11 cellular contexts compared by ENCODE assay signal in genomic region chr1:149962736-149963135, GRCh38. TPM values are rescaled to one million over a fixed set of nuclear protein-coding genes. Genes with fewer than 3 reads are reported as not detected.
DNase-seq lines count a peak whose midpoint lies in the region; ATAC-seq, FAIRE-seq and TF ChIP-seq lines count a peak whose summit lies in the region.
"Had no signal": no experiment of that assay in that cellular context is flagged by ENCODE, and none has a peak within 500 bp of the region (broad histone marks: within the 10 kb centered on the region; RNA-seq: fewer than 3 reads in every experiment).

No MANE protein-coding gene starts in this region.

- dilution Hi-C loops in endothelial cell of umbilical vein (cut with MboI; ENCODE audit: extremely low pct_ligation_motif_present, low sequenced_read_pairs): no loop called here

- H3K4me1 Mint-ChIP-seq in CD4-positive, CD25-positive, alpha-beta regulatory T cell: peaks cover 7 to 19% (median 14%) of the 10 kb centered on the region in 4 donors

- H3K4me3 ChIP-seq in CD4-positive, CD25-positive, alpha-beta regulatory T cell (ENCODE audit: low read depth, low read length): no peak overlapping the region
- no peak overlapping the region for H3K4me3 ChIP-seq in PC-9
- H3K4me3 ChIP-seq in endothelial cell of umbilical vein (replicated peaks in 1 of 3; ENCODE audit: insufficient read depth in 1 of 3, low read depth in 1 of 3, low read length in 3 of 3): no peak overlapping the region
- no peak overlapping the region for H3K4me3 ChIP-seq in psoas muscle

- H3K4me2 ChIP-seq in PC-9 (no peak overlapping the region), endothelial cell of umbilical vein (ENCODE audit: insufficient read depth, low read length) (no peak overlapping the region)

- H3K36me3 ChIP-seq in CD4-positive, CD25-positive, alpha-beta regulatory T cell (ENCODE audit: control insufficient read depth, insufficient read depth, low read length): peaks cover 33% of the 10 kb centered on the region
- H3K36me3 ChIP-seq in PC-9 (ENCODE audit: low read depth) (peaks cover 15% of the 10 kb centered on the region), endothelial cell of umbilical vein (ENCODE audit: control insufficient read depth in 2 of 2, extremely low read depth in 1 of 2, insufficient read depth in 2 of 2, low read length in 2 of 2) (peaks cover 10 to 18% of the 10 kb centered on the region in 2 experiments), psoas muscle (ENCODE audit: insufficient read depth in 1 of 2, low read depth in 1 of 2) (peaks cover 20 to 95% of the 10 kb centered on the region in 2 donors)

- no peaks in the 10 kb centered on the region for H3K9me1 ChIP-seq in endothelial cell of umbilical vein (replicated peaks; ENCODE audit: control insufficient read depth, extremely low read depth, insufficient read depth, low read length)

- CTCF ChIA-PET in PC-9 (lab: Charles Lee): interaction anchor here (0.6 to 1.4 kb wide), 6 partner anchors 55 to 1241 kb away, joined by 3 to 10 read pairs (median 3); a partner anchor contains a TSS
- CTCF ChIA-PET in endothelial cell of umbilical vein (lab: Charles Lee): interaction anchor here (0.6 to 3.2 kb wide), 26 partner anchors 9 to 248 kb away, joined by 3 to 77 read pairs (median 4); partner anchors contain the start of genes OTUD7B and VPS45

- H3K9me2 ChIP-seq in PC-9 (ENCODE audit: insufficient read depth): no peaks in the 10 kb centered on the region

- BruUV-seq in PC-9 (replicated peaks; lab: Mats Ljungman, UMichigan): no TSS peak
- BruUV-seq in endothelial cell of umbilical vein (replicated peaks; lab: Mats Ljungman, UMichigan): no TSS peak

- H3K27ac Mint-ChIP-seq in CD4-positive, CD25-positive, alpha-beta regulatory T cell: peak overlapping the region in 2 of 3 donors; percentile 31 to 38

- H3K27ac ChIP-seq in CD4-positive, CD25-positive, alpha-beta regulatory T cell (ENCODE audit: insufficient read depth, low read length, poor library complexity, severe bottlenecking): no peak overlapping the region
- H3K27ac ChIP-seq in PC-9 (peak overlapping the region; percentile 52), endothelial cell of umbilical vein (ENCODE audit: insufficient read depth, low read depth, low read length) (no peak overlapping the region), psoas muscle (peak overlapping the region; percentile 42)

- no peak overlapping the region for H3K9ac ChIP-seq in endothelial cell of umbilical vein (replicated peaks; ENCODE audit: extremely low read depth, insufficient read depth, low read length)

- no peaks in the 10 kb centered on the region for H3K9me3 ChIP-seq in CD4-positive, CD25-positive, alpha-beta regulatory T cell (ENCODE audit: control insufficient read depth in 2 of 2, low read length in 2 of 2)
- H3K9me3 ChIP-seq in PC-9 (ENCODE audit: insufficient read depth, low read depth) (no peaks in the 10 kb centered on the region), endothelial cell of umbilical vein (replicated peaks; ENCODE audit: control insufficient read depth, insufficient read depth, low read length) (no peaks in the 10 kb centered on the region), psoas muscle (no peaks in the 10 kb centered on the region)

- WGBS in psoas muscle, 3 donors: 64 to 72% (median 66%) methylated on average over 2 of the region's 2 CpGs

- peaks cover 24% of the 10 kb centered on the region for H3F3A ChIP-seq in PC-9 (ENCODE audit: insufficient read depth, low read depth)

- H4K20me1 ChIP-seq in PC-9 (ENCODE audit: insufficient read depth): no peaks in the 10 kb centered on the region
- H4K20me1 ChIP-seq in endothelial cell of umbilical vein (replicated peaks; ENCODE audit: control insufficient read depth, extremely low read depth, insufficient read depth, low read length): no peaks in the 10 kb centered on the region

- peaks cover 8% of the 10 kb centered on the region for H3K4me1 ChIP-seq in CD4-positive, CD25-positive, alpha-beta regulatory T cell (ENCODE audit: control insufficient read depth, insufficient read depth, low read length, poor library complexity, severe bottlenecking)
- H3K4me1 ChIP-seq in PC-9 (replicated peaks; ENCODE audit: insufficient read depth) (peaks cover 7% of the 10 kb centered on the region), endothelial cell of umbilical vein (ENCODE audit: control insufficient read depth, extremely low read depth, insufficient read depth, low read length) (no peaks in the 10 kb centered on the region), psoas muscle (no peaks in the 10 kb centered on the region)

- ATAC-seq in CD4-positive, CD25-positive, alpha-beta regulatory T cell (ENCODE audit: low read depth in 2 of 2): no peak
- ATAC-seq in psoas muscle (no peak), HG02763 (IDR thresholded peaks at IDR 0.05; ENCODE audit: unreplicated experiment) (no peak)

- no peak for TF ChIP-seq POLR2A in endothelial cell of umbilical vein (IDR thresholded peaks at IDR 0.05; ENCODE audit: low read depth, low read length)

- in situ Hi-C loops in ACHN (cut with HindIII; ENCODE audit: low pct_ligation_motif_present, low pct_unique_long_range_greater_than_20kb, low sequenced_read_pairs): loop anchor here (10.0 kb wide), 1 partner anchor 102 kb away; the partner anchor contains the start of gene VPS45

- no peaks in the 10 kb centered on the region for H3K9me3 Mint-ChIP-seq in CD4-positive, CD25-positive, alpha-beta regulatory T cell
- H3K9me3 Mint-ChIP-seq: activated naive CD4-positive, alpha-beta T cell treated with anti-CD3 and anti-CD28 coated beads, Interleukin-2, amount 50 U/mL, for 72 hours had no signal

- H3K27me3 Mint-ChIP-seq in CD4-positive, CD25-positive, alpha-beta regulatory T cell: no peaks in the 10 kb centered on the region

- intact Hi-C loops in PC-9 (cut with micrococcal nuclease; ENCODE audit: unreplicated experiment) (loop anchor here (1.0 to 5.0 kb wide), 4 partner anchors 74 to 204 kb away; partner anchors contain the start of gene VPS45), endothelial cell of umbilical vein (cut with micrococcal nuclease) (loop anchor here (1.0 to 5.0 kb wide), 6 partner anchors 45 to 225 kb away; partner anchors contain the start of gene VPS45), psoas muscle (cut with DNase I) (loop anchor here (1.0 to 5.0 kb wide), 4 partner anchors 88 to 210 kb away; no protein-coding TSS in a partner anchor)

- no peak overlapping the region for H3K4me3 Mint-ChIP-seq in CD4-positive, CD25-positive, alpha-beta regulatory T cell

- TF ChIP-seq CTCF in PC-9 (conservative IDR thresholded peaks at IDR 0.05): no peak
- no peak for TF ChIP-seq CTCF in endothelial cell of umbilical vein (IDR thresholded peaks at IDR 0.05; ENCODE audit: extremely low read depth in 1 of 2, insufficient read depth in 1 of 2, low read depth in 1 of 2, low read length in 2 of 2)
- no peak for TF ChIP-seq CTCF in psoas muscle (IDR thresholded peaks at IDR 0.05)

- FAIRE-seq in endothelial cell of umbilical vein (lab: Jason Lieb, UNC): peak; percentile 24
- FAIRE-seq: HTR-8/SVneo had no signal

- DNase-seq in CD4-positive, CD25-positive, alpha-beta regulatory T cell: no peak
- DNase-seq in PC-9: no peak
- no peak for DNase-seq in endothelial cell of umbilical vein (ENCODE audit: low read depth, low spot score)
- no peak for DNase-seq in psoas muscle
- DNase-seq in ACHN: no peak
- no peak for DNase-seq in germinal center (ENCODE audit: low spot score)
- DNase-seq in hepatic stellate cell (ENCODE audit: low spot score): no peak
- DNase-seq: NCI-H1436 treated with DMSO at 0.1 percent for 48 hours had no signal

- no peaks in the 10 kb centered on the region for H3K27me3 ChIP-seq in CD4-positive, CD25-positive, alpha-beta regulatory T cell (ENCODE audit: control insufficient read depth, insufficient read depth, low read length)
- H3K27me3 ChIP-seq in PC-9 (ENCODE audit: insufficient read depth, low read depth) (no peaks in the 10 kb centered on the region), endothelial cell of umbilical vein (ENCODE audit: control insufficient read depth in 2 of 2, insufficient read depth in 2 of 2, low read length in 2 of 2) (no peaks in the 10 kb centered on the region), psoas muscle (ENCODE audit: insufficient read depth in 3 of 3, low read length in 2 of 3) (no peaks in the 10 kb centered on the region)

- H3K79me2 ChIP-seq in PC-9 (ENCODE audit: low read depth): no peaks in the 10 kb centered on the region
- H3K79me2 ChIP-seq in endothelial cell of umbilical vein (ENCODE audit: control insufficient read depth, insufficient read depth, low read length): no peaks in the 10 kb centered on the region

- H3K36me3 Mint-ChIP-seq in CD4-positive, CD25-positive, alpha-beta regulatory T cell: peaks cover 44% of the 10 kb centered on the region

- POLR2A ChIA-PET in PC-9 (lab: Charles Lee; ENCODE audit: unreplicated experiment) (interaction anchor here (0.7 to 0.9 kb wide), 2 partner anchors 75 to 124 kb away, joined by 5 to 6 read pairs; a partner anchor contains a TSS), endothelial cell of umbilical vein (lab: Charles Lee) (interaction anchor here (0.9 kb wide), 1 partner anchor 13 kb away, joined by 3 read pairs; no protein-coding TSS in a partner anchor)

- no peak overlapping the region for H2AFZ ChIP-seq in PC-9
- H2AFZ ChIP-seq in endothelial cell of umbilical vein (ENCODE audit: low read depth, low read length): no peak overlapping the region

RNA-seq across cellular contexts. Expression of gene MTMR11, which starts 26.1 kb away (rescaled TPM):
- 0.47 TPM for total RNA-seq in CD4-positive, CD25-positive, alpha-beta regulatory T cell
- polyA plus RNA-seq in CD4-positive, CD25-positive, alpha-beta regulatory T cell: under 1 TPM; 0.13 to 0.98 (median 0.48) TPM
- total RNA-seq in PC-9 (2021) (16.0 and 18.2 TPM in 2 replicates), endothelial cell of umbilical vein (7.8 and 11.2 TPM in 2 replicates), psoas muscle (1 to 10 TPM; 1.0 to 3.0 (median 1.8) TPM)
- polyA plus RNA-seq in endothelial cell of umbilical vein (14.4 and 16.9 TPM in 2 replicates), psoas muscle (1 to 10 TPM in 1 of 3 donors, under 1 TPM in 2; 0.78 to 1.7 (median 0.80) TPM)
- 9.1 and 10.4 TPM in 2 replicates for polyA plus RNA-seq in endothelial cell of umbilical vein (2011; cell fraction: cytosol; rRNA removed)
- polyA plus RNA-seq in endothelial cell of umbilical vein (2011; cell fraction: nucleus; rRNA removed): 48.7 and 52.5 TPM in 2 replicates
- 11.5 and 15.9 TPM in 2 replicates for polyA plus RNA-seq in endothelial cell of umbilical vein (2012)
- 17.6 and 28.9 TPM in 2 replicates for polyA minus RNA-seq in endothelial cell of umbilical vein
- 2.0 TPM for polyA minus RNA-seq in endothelial cell of umbilical vein (2011; cell fraction: cytosol; rRNA and poly(A)+ RNA removed)
- 14.2 and 19.3 TPM in 2 replicates for polyA minus RNA-seq in endothelial cell of umbilical vein (2011; cell fraction: nucleus; rRNA and poly(A)+ RNA removed)

RNA-seq across cellular contexts. Expression of gene SF3B4, which starts 35.1 kb away (rescaled TPM):
- 56.0 TPM for total RNA-seq in CD4-positive, CD25-positive, alpha-beta regulatory T cell
- polyA plus RNA-seq in CD4-positive, CD25-positive, alpha-beta regulatory T cell: 100 to 1,000 TPM in 1 of 4 donors, 10 to 100 TPM in 3; 81.8 to 103 (median 87.4) TPM
- total RNA-seq in PC-9 (2021) (50.8 and 73.1 TPM in 2 replicates), endothelial cell of umbilical vein (68.7 and 74.4 TPM in 2 replicates), psoas muscle (10 to 100 TPM; 13.0 to 26.9 (median 21.9) TPM)
- polyA plus RNA-seq in endothelial cell of umbilical vein (61.2 and 62.7 TPM in 2 replicates), psoas muscle (10 to 100 TPM; 13.9 to 28.9 (median 16.7) TPM)
- polyA plus RNA-seq in endothelial cell of umbilical vein (2011; cell fraction: cytosol; rRNA removed): 45.3 and 45.4 TPM in 2 replicates
- polyA plus RNA-seq in endothelial cell of umbilical vein (2011; cell fraction: nucleus; rRNA removed): 33.4 and 44.2 TPM in 2 replicates
- polyA plus RNA-seq in endothelial cell of umbilical vein (2012): 43.0 and 79.3 TPM in 2 replicates
- 36.7 and 43.3 TPM in 2 replicates for polyA minus RNA-seq in endothelial cell of umbilical vein
- 38.5 TPM for polyA minus RNA-seq in endothelial cell of umbilical vein (2011; cell fraction: cytosol; rRNA and poly(A)+ RNA removed)
- polyA minus RNA-seq in endothelial cell of umbilical vein (2011; cell fraction: nucleus; rRNA and poly(A)+ RNA removed): 17.8 and 34.2 TPM in 2 replicates

RNA-seq across cellular contexts. Expression of gene SV2A, which starts 45.1 kb away (rescaled TPM):
- total RNA-seq in CD4-positive, CD25-positive, alpha-beta regulatory T cell: 3.3 TPM
- 1 to 10 TPM in 3 of 4 donors, under 1 TPM in 1; 0.91 to 2.7 (median 1.4) TPM for polyA plus RNA-seq in CD4-positive, CD25-positive, alpha-beta regulatory T cell
- total RNA-seq in PC-9 (2021): 0.20 and 0.33 TPM in 2 replicates
- total RNA-seq in endothelial cell of umbilical vein: 3.9 and 5.4 TPM in 2 replicates
- polyA plus RNA-seq in endothelial cell of umbilical vein: 2.9 and 3.0 TPM in 2 replicates
- polyA plus RNA-seq in endothelial cell of umbilical vein (2011; cell fraction: cytosol; rRNA removed): 2.6 and 3.0 TPM in 2 replicates
- polyA plus RNA-seq in endothelial cell of umbilical vein (2011; cell fraction: nucleus; rRNA removed): 2.7 and 3.9 TPM in 2 replicates
- 3.5 and 6.0 TPM in 2 replicates for polyA plus RNA-seq in endothelial cell of umbilical vein (2012)
- polyA minus RNA-seq in endothelial cell of umbilical vein: 5.4 and 6.5 TPM in 2 replicates
- not detected for polyA minus RNA-seq in endothelial cell of umbilical vein (2011; cell fraction: cytosol; rRNA and poly(A)+ RNA removed)
- 1.3 and 1.8 TPM in 2 replicates for polyA minus RNA-seq in endothelial cell of umbilical vein (2011; cell fraction: nucleus; rRNA and poly(A)+ RNA removed)
- total RNA-seq in psoas muscle: under 1 TPM; 0.13 to 0.48 (median 0.25) TPM
- under 1 TPM; 0.14 to 0.19 (median 0.14) TPM for polyA plus RNA-seq in psoas muscle

RNA-seq across cellular contexts. Expression of gene OTUD7B, which starts 47.8 kb away (rescaled TPM):
- total RNA-seq in CD4-positive, CD25-positive, alpha-beta regulatory T cell: 6.7 TPM
- 1 to 10 TPM in 2 of 4 donors, under 1 TPM in 2; 0.57 to 1.3 (median 1.1) TPM for polyA plus RNA-seq in CD4-positive, CD25-positive, alpha-beta regulatory T cell
- 30.2 and 30.7 TPM in 2 replicates for total RNA-seq in PC-9 (2021)
- 21.1 and 22.8 TPM in 2 replicates for total RNA-seq in endothelial cell of umbilical vein
- polyA plus RNA-seq in endothelial cell of umbilical vein: 3.2 and 4.3 TPM in 2 replicates
- polyA plus RNA-seq in endothelial cell of umbilical vein (2011; cell fraction: cytosol; rRNA removed): 5.1 and 5.9 TPM in 2 replicates
- 8.4 and 10.1 TPM in 2 replicates for polyA plus RNA-seq in endothelial cell of umbilical vein (2011; cell fraction: nucleus; rRNA removed)
- polyA plus RNA-seq in endothelial cell of umbilical vein (2012): 5.9 and 8.1 TPM in 2 replicates
- 20.6 and 23.3 TPM in 2 replicates for polyA minus RNA-seq in endothelial cell of umbilical vein
- 11.6 TPM for polyA minus RNA-seq in endothelial cell of umbilical vein (2011; cell fraction: cytosol; rRNA and poly(A)+ RNA removed)
- polyA minus RNA-seq in endothelial cell of umbilical vein (2011; cell fraction: nucleus; rRNA and poly(A)+ RNA removed): 11.4 and 15.8 TPM in 2 replicates
- total RNA-seq in psoas muscle: 10 to 100 TPM; 47.4 to 62.0 (median 59.4) TPM
- polyA plus RNA-seq in psoas muscle: 10 to 100 TPM in 1 of 3 donors, 1 to 10 TPM in 2; 6.8 to 29.6 (median 9.8) TPM

Comparison
In these comparisons a context has a peak if more than half of its experiments do, and no peak if none do; other contexts are left out.
1. H3K27ac ChIP-seq: peak in PC-9 (single experiment) and psoas muscle (single experiment); none in CD4-positive, CD25-positive, alpha-beta regulatory T cell (single experiment) and endothelial cell of umbilical vein (single experiment).